In genomic region chr10:13298748-13299436, GRCh38 we compare ENCODE assay signal across 8 cellular contexts. TPM values are rescaled to one million over a fixed set of nuclear protein-coding genes. Genes with fewer than 3 reads are reported as not detected.
DNase-seq lines count a peak whose midpoint lies in the region; ATAC-seq and TF ChIP-seq lines count a peak whose summit lies in the region.

No MANE protein-coding gene starts in this region.

- peaks cover 5% of the 10 kb centered on the region for H3K36me3 Mint-ChIP-seq in progenitor cell of endocrine pancreas (ENCODE audit: insufficient read depth)

- H3K9ac ChIP-seq in ES-I3 (ENCODE audit: low read depth, low read length) = peak overlapping the region; percentile 90

- in situ Hi-C loops in Panc1 (cut with HindIII; ENCODE audit: low pct_unique_long_range_greater_than_20kb, low sequenced_read_pairs) = no loop called here

- no peaks in the 10 kb centered on the region for H3K27me3 Mint-ChIP-seq in progenitor cell of endocrine pancreas

- peak overlapping the region; percentile 76 for H3K4me3 Mint-ChIP-seq in progenitor cell of endocrine pancreas (ENCODE audit: low read depth)

- TF ChIP-seq EP300 in esophagus muscularis mucosa (IDR thresholded peaks at IDR 0.05) = no peak

- intact Hi-C loops in Panc1 (cut with micrococcal nuclease; ENCODE audit: unreplicated experiment) (no loop called here), esophagus muscularis mucosa (cut with DNase I) (no loop called here)

- DNase-seq in Panc1 (ENCODE audit: low read depth, low spot score) = no peak
- DNase-seq in esophagus muscularis mucosa (ENCODE audit: extremely low spot score) = no peak
- DNase-seq in progenitor cell of endocrine pancreas (ENCODE audit: low spot score, unreplicated experiment) = no peak
- DNase-seq in medulla oblongata (ENCODE audit: extremely low spot score) = no peak
- DNase-seq in effector CD4-positive, alpha-beta T cell = no peak
- DNase-seq in mucosa of gallbladder (ENCODE audit: low spot score) = no peak

- no peaks in the 10 kb centered on the region for H3K9me3 ChIP-seq in ES-I3 (ENCODE audit: control insufficient read depth, insufficient read depth, low read length)
- no peaks in the 10 kb centered on the region for H3K9me3 ChIP-seq in Panc1 (ENCODE audit: control insufficient read depth, insufficient read depth, low read depth, low read length)
- no peaks in the 10 kb centered on the region for H3K9me3 ChIP-seq in esophagus muscularis mucosa

- peak overlapping the region; percentile 87 for H3K27ac Mint-ChIP-seq in progenitor cell of endocrine pancreas

- H3K9me3 Mint-ChIP-seq in progenitor cell of endocrine pancreas (ENCODE audit: low read depth) = no peaks in the 10 kb centered on the region

- no peak for TF ChIP-seq POLR2A in esophagus muscularis mucosa (IDR thresholded peaks at IDR 0.05; ENCODE audit: low read depth)

- H3K27me3 ChIP-seq in Panc1 (ENCODE audit: control insufficient read depth, insufficient read depth, low read length) (no peaks in the 10 kb centered on the region), esophagus muscularis mucosa (peaks cover 0 to 5% (median 0%) of the 10 kb centered on the region in 4 donors)

- H3K4me1 ChIP-seq in ES-I3 (ENCODE audit: insufficient read depth, low read length) (no peaks in the 10 kb centered on the region), Panc1 (ENCODE audit: control insufficient read depth, insufficient read depth, low read length) (no peaks in the 10 kb centered on the region), esophagus muscularis mucosa (peaks cover 22 to 44% (median 39%) of the 10 kb centered on the region in 4 donors)

- WGBS in esophagus muscularis mucosa = 35% methylated on average over 20 of the region's 20 CpGs

- no peak for ATAC-seq in Panc1
- no peak for ATAC-seq in HG02588 (IDR thresholded peaks at IDR 0.05; ENCODE audit: unreplicated experiment)

- H3K4me3 ChIP-seq in Panc1 (ENCODE audit: low read depth in 2 of 2, low read length in 2 of 2) (peak overlapping the region; percentile 63 to 67), esophagus muscularis mucosa (peak overlapping the region; percentile 66 to 96 (median 88))

- TF ChIP-seq CTCF in Panc1 (IDR thresholded peaks at IDR 0.05) (no peak), esophagus muscularis mucosa (IDR thresholded peaks at IDR 0.05) (no peak), progenitor cell of endocrine pancreas (IDR thresholded peaks at IDR 0.05; ENCODE audit: unreplicated experiment) (no peak)

- no peaks in the 10 kb centered on the region for H3K36me3 ChIP-seq in ES-I3 (ENCODE audit: insufficient read depth, low read length)
- no peaks in the 10 kb centered on the region; the same call in 1 of the 2 replicates for H3K36me3 ChIP-seq in Panc1 (ENCODE audit: control insufficient read depth, insufficient read depth, low read length)
- H3K36me3 ChIP-seq in esophagus muscularis mucosa = peaks cover 13 to 16% (median 14%) of the 10 kb centered on the region in 4 donors

- H3K4me1 Mint-ChIP-seq in progenitor cell of endocrine pancreas (ENCODE audit: low read depth) = peaks cover 9% of the 10 kb centered on the region

- H3K27ac ChIP-seq in Panc1 (ENCODE audit: low read length) (peak overlapping the region; percentile 80), esophagus muscularis mucosa (replicated peaks in 1 of 4) (peak overlapping the region; percentile 95 to 100 (median 98))

- BruUV-seq in Panc1 (replicated peaks; lab: Mats Ljungman, UMichigan) = TSS peak; percentile 49

- CTCF ChIA-PET in Panc1 (lab: Charles Lee) = no interaction called here

- POLR2A ChIA-PET in Panc1 (lab: Charles Lee) = no interaction called here

RNA-seq across cellular contexts. Expression of gene PHYH, which starts 1.0 kb away (rescaled TPM):
- total RNA-seq in Panc1 (2021; ENCODE audit: unreplicated experiment) = 41.3 TPM
- 33.7 TPM for polyA plus RNA-seq in Panc1 (2012; ENCODE audit: insufficient read length)
- total RNA-seq in esophagus muscularis mucosa = 10 to 100 TPM; 29.3 to 42.8 (median 38.4) TPM
- total RNA-seq in progenitor cell of endocrine pancreas = 19.0 and 19.9 TPM in 2 replicates
- 71.2 TPM for total RNA-seq in mucosa of gallbladder

RNA-seq across cellular contexts. Expression of gene SEPHS1, which starts 49.2 kb away (rescaled TPM):
- total RNA-seq in Panc1 (2021; ENCODE audit: unreplicated experiment) = 47.1 TPM
- polyA plus RNA-seq in Panc1 (2012; ENCODE audit: insufficient read length) = 27.0 TPM
- 10 to 100 TPM; 37.0 to 53.1 (median 46.0) TPM for total RNA-seq in esophagus muscularis mucosa
- total RNA-seq in progenitor cell of endocrine pancreas = 117 and 127 TPM in 2 replicates
- 35.9 TPM for total RNA-seq in mucosa of gallbladder
